Comparison of ENCODE assay signal across 8 cellular contexts in genomic region chr1:28507247-28507645, GRCh38. TPM values are rescaled to one million over a fixed set of nuclear protein-coding genes. Genes with fewer than 3 reads are reported as not detected.
DNase-seq lines count a peak whose midpoint lies in the region; ATAC-seq and TF ChIP-seq lines count a peak whose summit lies in the region.

No MANE protein-coding gene starts in this region.

- H2AFZ ChIP-seq in neural cell (ENCODE audit: low read depth, low read length), result no peak overlapping the region

- no peaks in the 10 kb centered on the region for H4K20me1 ChIP-seq in neural cell (ENCODE audit: insufficient read depth)

- peak overlapping the region; percentile 85 for H3K4me3 ChIP-seq in neural cell (ENCODE audit: low read length)

- H3K4me1 ChIP-seq in ES-I3 (ENCODE audit: insufficient read depth, low read length), result peaks cover 12% of the 10 kb centered on the region

- DNase-seq in OCI-M1 (lab: John Stamatoyannopoulos, UW), result peak; percentile 24
- DNase-seq in dermis blood vessel endothelial cell, result peak; percentile 28
- no peak for DNase-seq in cerebellar nuclear complex (lab: John Stamatoyannopoulos, UW)
- DNase-seq in NCI-H226, result no peak
- DNase-seq in DMS114 treated with DMSO at 0.1 percent for 48 hours (lab: John Stamatoyannopoulos, UW; ENCODE audit: unreplicated experiment), result no peak

- no peaks in the 10 kb centered on the region for H3F3A ChIP-seq in neural cell (ENCODE audit: insufficient read depth, low read length, poor library complexity, severe bottlenecking)

- H3K9ac ChIP-seq in ES-I3 (ENCODE audit: low read depth, low read length), result peak overlapping the region; percentile 90
- H3K9ac ChIP-seq in neural cell (ENCODE audit: low read length), result peak overlapping the region; percentile 77

- H3K9me3 ChIP-seq in ES-I3 (ENCODE audit: control insufficient read depth, insufficient read depth, low read length), result no peaks in the 10 kb centered on the region
- no peaks in the 10 kb centered on the region for H3K9me3 ChIP-seq in neural cell (ENCODE audit: low read length)

- H3K79me2 ChIP-seq in neural cell (replicated peaks; ENCODE audit: insufficient read depth, low read length), result peaks cover 15% of the 10 kb centered on the region

- no peak for ATAC-seq in HG02642 (IDR thresholded peaks at IDR 0.05; ENCODE audit: poor library complexity, unreplicated experiment)

- TF ChIP-seq EP300 in neural cell (conservative IDR thresholded peaks at IDR 0.05; ENCODE audit: poor library complexity, severe bottlenecking), result no peak

- H3K36me3 ChIP-seq in ES-I3 (ENCODE audit: insufficient read depth, low read length) (peaks cover 45% of the 10 kb centered on the region), neural cell (ENCODE audit: insufficient read depth, low read length) (peaks cover 6% of the 10 kb centered on the region)

- no peaks in the 10 kb centered on the region for H3K9me2 ChIP-seq in neural cell (ENCODE audit: insufficient read depth, low read length)

- no peak overlapping the region for H3K27ac ChIP-seq in neural cell (ENCODE audit: low read length)

- no peak for TF ChIP-seq RAD21 in neural cell (conservative IDR thresholded peaks at IDR 0.05)

- no peaks in the 10 kb centered on the region for H3K27me3 ChIP-seq in neural cell (ENCODE audit: insufficient read depth, low read depth, low read length)

- peak overlapping the region; percentile 98 for H3K4me2 ChIP-seq in neural cell (ENCODE audit: low read length)

- no peak for TF ChIP-seq CTCF in neural cell (IDR thresholded peaks at IDR 0.05; ENCODE audit: poor library complexity, severe bottlenecking)

TF ChIP-seq in neural cell, 6 proteins besides CTCF, POLR2A, EP300 and RAD21:
- TF ChIP-seq POLR2AphosphoS5 (IDR thresholded peaks at IDR 0.05) (no peak), SMC3 (conservative IDR thresholded peaks at IDR 0.05; ENCODE audit: poor library complexity) (no peak)
TF ChIP-seq in neural cell: peak in this region for 0.

RNA-seq across cellular contexts. Expression of gene RCC1, which starts 1.4 kb away (rescaled TPM):
- total RNA-seq in dermis blood vessel endothelial cell, result 54.5 and 99.4 TPM in 2 replicates
- 13.1 and 15.3 TPM in 2 replicates for polyA plus RNA-seq in neural cell
- polyA minus RNA-seq in neural cell, result 19.0 and 23.4 TPM in 2 replicates

RNA-seq across cellular contexts. Expression of gene TRNAU1AP, which starts 45.6 kb away (rescaled TPM):
- 20.6 and 28.2 TPM in 2 replicates for total RNA-seq in dermis blood vessel endothelial cell
- polyA plus RNA-seq in neural cell, result 80.8 and 91.6 TPM in 2 replicates
- polyA minus RNA-seq in neural cell, result 47.5 and 50.9 TPM in 2 replicates

Comparison
In these comparisons a context has a peak if more than half of its experiments do, and no peak if none do; other contexts are left out.
1. DNase-seq: peak in OCI-M1 (single experiment) and dermis blood vessel endothelial cell (single experiment); none in cerebellar nuclear complex (0 of 2), NCI-H226 (single experiment) and DMS114 treated with DMSO at 0.1 percent for 48 hours (single experiment).